Comparison of ENCODE assay signal across 2 cellular contexts in genomic region chr2:170813611-170814550, GRCh38.
TF ChIP-seq lines count a peak whose summit lies in the region.

No MANE protein-coding gene starts in this region.

TF ChIP-seq in IMR-90, 13 proteins besides CTCF, POLR2A, EP300 and RAD21:
- no peak for TF ChIP-seq RCOR1 (IDR thresholded peaks at IDR 0.05; ENCODE audit: insufficient replicate concordance, low read length)
- no peak for TF ChIP-seq MAFK (IDR thresholded peaks at IDR 0.05; ENCODE audit: low read depth, low read length)
- TF ChIP-seq RFX5 (IDR thresholded peaks at IDR 0.05; ENCODE audit: low read depth, low read length): no peak
- TF ChIP-seq CEBPB (IDR thresholded peaks at IDR 0.05; ENCODE audit: low read depth, low read length): no peak
- TF ChIP-seq SMC3 (IDR thresholded peaks at IDR 0.05; ENCODE audit: low read depth, low read length): no peak
- TF ChIP-seq CHD1 (IDR thresholded peaks at IDR 0.05; ENCODE audit: low read depth, low read length): no peak
- no peak for TF ChIP-seq USF2 (IDR thresholded peaks at IDR 0.05; ENCODE audit: low read depth, low read length)
- TF ChIP-seq MAZ (IDR thresholded peaks at IDR 0.05; ENCODE audit: borderline replicate concordance, low read depth, low read length): no peak
- TF ChIP-seq NFE2L2 (IDR thresholded peaks at IDR 0.05; ENCODE audit: low read depth, low read length): no peak
- no peak for TF ChIP-seq ELK1 (IDR thresholded peaks at IDR 0.05; ENCODE audit: borderline replicate concordance, low read depth, low read length)
- no peak for TF ChIP-seq FOS (IDR thresholded peaks at IDR 0.05; ENCODE audit: low read depth, low read length)
- TF ChIP-seq BHLHE40 (IDR thresholded peaks at IDR 0.05; ENCODE audit: low read depth, low read length): no peak
- TF ChIP-seq MXI1 (IDR thresholded peaks at IDR 0.05; ENCODE audit: borderline replicate concordance, low read depth, low read length): no peak; the same call in 1 of the 2 replicates
TF ChIP-seq in IMR-90: peak in this region for 0.

TF ChIP-seq in liver, 16 proteins besides CTCF, POLR2A, EP300 and RAD21:
- no peak for TF ChIP-seq NR2F2 (IDR thresholded peaks at IDR 0.05)
- TF ChIP-seq REST (IDR thresholded peaks at IDR 0.05): peak; percentile 99
